18 cellular contexts compared by ENCODE assay signal in the genomic region with DNA sequence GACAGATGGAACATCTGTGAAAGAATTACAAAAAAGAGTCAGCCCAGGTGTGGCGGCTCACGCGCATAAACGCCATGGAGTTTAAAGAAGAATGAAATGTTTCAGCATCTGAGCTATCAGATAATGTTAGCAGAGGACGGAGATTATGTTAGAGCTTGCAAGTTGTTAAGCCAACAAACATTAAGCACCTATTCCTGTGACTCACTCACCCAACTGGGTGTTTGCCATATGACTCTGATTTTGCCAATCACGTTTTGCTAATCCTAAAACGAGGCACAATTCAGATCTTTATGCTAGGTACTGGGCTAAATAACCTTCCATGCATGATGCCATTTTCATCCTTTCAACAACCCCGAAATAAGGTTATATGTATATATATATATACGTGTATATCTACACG. TPM values are rescaled to one million over a fixed set of nuclear protein-coding genes. Genes with fewer than 3 reads are reported as not detected.
DNase-seq lines count a peak whose midpoint lies in the region; ATAC-seq and TF ChIP-seq lines count a peak whose summit lies in the region.
"Had no signal": no experiment of that assay in that cellular context is flagged by ENCODE, and none has a peak within 500 bp of the region (broad histone marks: within the 10 kb centered on the region; RNA-seq: fewer than 3 reads in every experiment).

No MANE protein-coding gene starts in this region.

- no peaks in the 10 kb centered on the region for H3K4me1 ChIP-seq in GM23338 (ENCODE audit: insufficient read depth)
- H3K4me1 ChIP-seq: BLaER1, thyroid gland had no signal

- H3K4me3 Mint-ChIP-seq in GM23338: no peak overlapping the region
- H3K4me3 Mint-ChIP-seq: activated CD4-positive, alpha-beta T cell treated with anti-CD3 and anti-CD28 coated beads for 36 hours; activated naive CD4-positive, alpha-beta T cell treated with anti-CD3 and anti-CD28 coated beads for 36 hours had no signal

- DNase-seq in GM23338 (ENCODE audit: low spot score) (no peak), RKO (ENCODE audit: low spot score) (peak; percentile 32), retinal pigment epithelial cell (ENCODE audit: low read depth) (peak; percentile 78), WERI-Rb-1 (no peak)
- no peak for DNase-seq in activated effector memory CD4-positive, alpha-beta T cell treated with anti-CD3 and anti-CD28 coated beads, Interleukin-2, amount 50 U/mL, for 16 hours
- DNase-seq: brain microvascular endothelial cell, GOT3, Kasumi-1, NCI-H1436 treated with DMSO at 0.1 percent for 48 hours, NCI-H510A, T-helper 9 cell, thyroid gland had no signal

- H3K4me2 ChIP-seq in GM23338: no peak overlapping the region
- H3K4me2 ChIP-seq: BLaER1 had no signal

- no peaks in the 10 kb centered on the region for H3K9me2 ChIP-seq in GM23338 (ENCODE audit: insufficient read depth)

- no peak overlapping the region for H3K27ac ChIP-seq in GM23338 (ENCODE audit: low read depth)
- no peak overlapping the region for H3K27ac ChIP-seq in WERI-Rb-1
- H3K27ac ChIP-seq: BLaER1, brain microvascular endothelial cell, SK-N-MC, thyroid gland had no signal

- peak overlapping the region; percentile 32; the same call in 1 of the 2 replicates for H2AFZ ChIP-seq in GM23338

- no peaks in the 10 kb centered on the region for H3K9me3 ChIP-seq in WERI-Rb-1 (ENCODE audit: severe bottlenecking)
- H3K9me3 ChIP-seq: BLaER1, thyroid gland had no signal

- no peaks in the 10 kb centered on the region for H3K79me2 ChIP-seq in GM23338 (replicated peaks; ENCODE audit: insufficient read depth)

- H3K4me3 ChIP-seq in GM23338 (no peak overlapping the region), retinal pigment epithelial cell (ENCODE audit: low read length) (no peak overlapping the region), WERI-Rb-1 (ENCODE audit: low read depth, low read length) (no peak overlapping the region)
- H3K4me3 ChIP-seq: BLaER1, SK-N-MC, thyroid gland had no signal

- H3K27me3 ChIP-seq in GM23338 (ENCODE audit: insufficient read depth) (no peaks in the 10 kb centered on the region), WERI-Rb-1 (ENCODE audit: insufficient read depth, low read depth, severe bottlenecking) (no peaks in the 10 kb centered on the region)
- H3K27me3 ChIP-seq: BLaER1, brain microvascular endothelial cell, thyroid gland had no signal

- no peaks in the 10 kb centered on the region for H3K4me1 Mint-ChIP-seq in GM23338
- H3K4me1 Mint-ChIP-seq: activated CD4-positive, alpha-beta T cell treated with anti-CD3 and anti-CD28 coated beads for 36 hours had no signal

- no peaks in the 10 kb centered on the region for H3K36me3 Mint-ChIP-seq in GM23338 (ENCODE audit: low read depth)

- ATAC-seq in GM23338 (no peak), esophagus mucosa (peak; percentile 76), GM21717 (IDR thresholded peaks at IDR 0.05; ENCODE audit: unreplicated experiment) (no peak)

- peaks cover 2% of the 10 kb centered on the region for H3K27me3 Mint-ChIP-seq in GM23338 (ENCODE audit: insufficient read depth, low read depth, poor library complexity)

- no peak overlapping the region for H3K27ac Mint-ChIP-seq in GM23338
- H3K27ac Mint-ChIP-seq: activated CD4-positive, alpha-beta T cell treated with anti-CD3 and anti-CD28 coated beads for 36 hours; activated naive CD4-positive, alpha-beta T cell treated with anti-CD3 and anti-CD28 coated beads for 36 hours had no signal

- H3K36me3 ChIP-seq in GM23338 (ENCODE audit: insufficient read depth) (no peaks in the 10 kb centered on the region), WERI-Rb-1 (no peaks in the 10 kb centered on the region)
- H3K36me3 ChIP-seq: BLaER1, brain microvascular endothelial cell, thyroid gland had no signal

- H3F3A ChIP-seq in GM23338 (replicated peaks; ENCODE audit: low read depth): no peaks in the 10 kb centered on the region

- no peaks in the 10 kb centered on the region for H3K9me3 Mint-ChIP-seq in GM23338
- H3K9me3 Mint-ChIP-seq: activated naive CD4-positive, alpha-beta T cell treated with anti-CD3 and anti-CD28 coated beads for 36 hours had no signal

- H4K20me1 ChIP-seq in GM23338 (replicated peaks; ENCODE audit: insufficient read depth): no peaks in the 10 kb centered on the region
- H4K20me1 ChIP-seq: BLaER1 had no signal

- TF ChIP-seq CTCF in GM23338 (conservative IDR thresholded peaks at IDR 0.05; ENCODE audit: low read depth in 2 of 2) (no peak), retinal pigment epithelial cell (conservative IDR thresholded peaks at IDR 0.05; ENCODE audit: low read depth, low read length) (no peak), WERI-Rb-1 (IDR thresholded peaks at IDR 0.05; ENCODE audit: low read depth, low read length) (no peak)

TF ChIP-seq in GM23338, 12 proteins besides CTCF, POLR2A, EP300 and RAD21 (continues in another document):
- TF ChIP-seq ZNF331 (CRISPR knock-in tag; IDR thresholded peaks at IDR 0.05; ENCODE audit: low read depth) (no peak), STAT1 (IDR thresholded peaks at IDR 0.05; ENCODE audit: unreplicated experiment) (no peak)
- TF ChIP-seq, protein P1, sequence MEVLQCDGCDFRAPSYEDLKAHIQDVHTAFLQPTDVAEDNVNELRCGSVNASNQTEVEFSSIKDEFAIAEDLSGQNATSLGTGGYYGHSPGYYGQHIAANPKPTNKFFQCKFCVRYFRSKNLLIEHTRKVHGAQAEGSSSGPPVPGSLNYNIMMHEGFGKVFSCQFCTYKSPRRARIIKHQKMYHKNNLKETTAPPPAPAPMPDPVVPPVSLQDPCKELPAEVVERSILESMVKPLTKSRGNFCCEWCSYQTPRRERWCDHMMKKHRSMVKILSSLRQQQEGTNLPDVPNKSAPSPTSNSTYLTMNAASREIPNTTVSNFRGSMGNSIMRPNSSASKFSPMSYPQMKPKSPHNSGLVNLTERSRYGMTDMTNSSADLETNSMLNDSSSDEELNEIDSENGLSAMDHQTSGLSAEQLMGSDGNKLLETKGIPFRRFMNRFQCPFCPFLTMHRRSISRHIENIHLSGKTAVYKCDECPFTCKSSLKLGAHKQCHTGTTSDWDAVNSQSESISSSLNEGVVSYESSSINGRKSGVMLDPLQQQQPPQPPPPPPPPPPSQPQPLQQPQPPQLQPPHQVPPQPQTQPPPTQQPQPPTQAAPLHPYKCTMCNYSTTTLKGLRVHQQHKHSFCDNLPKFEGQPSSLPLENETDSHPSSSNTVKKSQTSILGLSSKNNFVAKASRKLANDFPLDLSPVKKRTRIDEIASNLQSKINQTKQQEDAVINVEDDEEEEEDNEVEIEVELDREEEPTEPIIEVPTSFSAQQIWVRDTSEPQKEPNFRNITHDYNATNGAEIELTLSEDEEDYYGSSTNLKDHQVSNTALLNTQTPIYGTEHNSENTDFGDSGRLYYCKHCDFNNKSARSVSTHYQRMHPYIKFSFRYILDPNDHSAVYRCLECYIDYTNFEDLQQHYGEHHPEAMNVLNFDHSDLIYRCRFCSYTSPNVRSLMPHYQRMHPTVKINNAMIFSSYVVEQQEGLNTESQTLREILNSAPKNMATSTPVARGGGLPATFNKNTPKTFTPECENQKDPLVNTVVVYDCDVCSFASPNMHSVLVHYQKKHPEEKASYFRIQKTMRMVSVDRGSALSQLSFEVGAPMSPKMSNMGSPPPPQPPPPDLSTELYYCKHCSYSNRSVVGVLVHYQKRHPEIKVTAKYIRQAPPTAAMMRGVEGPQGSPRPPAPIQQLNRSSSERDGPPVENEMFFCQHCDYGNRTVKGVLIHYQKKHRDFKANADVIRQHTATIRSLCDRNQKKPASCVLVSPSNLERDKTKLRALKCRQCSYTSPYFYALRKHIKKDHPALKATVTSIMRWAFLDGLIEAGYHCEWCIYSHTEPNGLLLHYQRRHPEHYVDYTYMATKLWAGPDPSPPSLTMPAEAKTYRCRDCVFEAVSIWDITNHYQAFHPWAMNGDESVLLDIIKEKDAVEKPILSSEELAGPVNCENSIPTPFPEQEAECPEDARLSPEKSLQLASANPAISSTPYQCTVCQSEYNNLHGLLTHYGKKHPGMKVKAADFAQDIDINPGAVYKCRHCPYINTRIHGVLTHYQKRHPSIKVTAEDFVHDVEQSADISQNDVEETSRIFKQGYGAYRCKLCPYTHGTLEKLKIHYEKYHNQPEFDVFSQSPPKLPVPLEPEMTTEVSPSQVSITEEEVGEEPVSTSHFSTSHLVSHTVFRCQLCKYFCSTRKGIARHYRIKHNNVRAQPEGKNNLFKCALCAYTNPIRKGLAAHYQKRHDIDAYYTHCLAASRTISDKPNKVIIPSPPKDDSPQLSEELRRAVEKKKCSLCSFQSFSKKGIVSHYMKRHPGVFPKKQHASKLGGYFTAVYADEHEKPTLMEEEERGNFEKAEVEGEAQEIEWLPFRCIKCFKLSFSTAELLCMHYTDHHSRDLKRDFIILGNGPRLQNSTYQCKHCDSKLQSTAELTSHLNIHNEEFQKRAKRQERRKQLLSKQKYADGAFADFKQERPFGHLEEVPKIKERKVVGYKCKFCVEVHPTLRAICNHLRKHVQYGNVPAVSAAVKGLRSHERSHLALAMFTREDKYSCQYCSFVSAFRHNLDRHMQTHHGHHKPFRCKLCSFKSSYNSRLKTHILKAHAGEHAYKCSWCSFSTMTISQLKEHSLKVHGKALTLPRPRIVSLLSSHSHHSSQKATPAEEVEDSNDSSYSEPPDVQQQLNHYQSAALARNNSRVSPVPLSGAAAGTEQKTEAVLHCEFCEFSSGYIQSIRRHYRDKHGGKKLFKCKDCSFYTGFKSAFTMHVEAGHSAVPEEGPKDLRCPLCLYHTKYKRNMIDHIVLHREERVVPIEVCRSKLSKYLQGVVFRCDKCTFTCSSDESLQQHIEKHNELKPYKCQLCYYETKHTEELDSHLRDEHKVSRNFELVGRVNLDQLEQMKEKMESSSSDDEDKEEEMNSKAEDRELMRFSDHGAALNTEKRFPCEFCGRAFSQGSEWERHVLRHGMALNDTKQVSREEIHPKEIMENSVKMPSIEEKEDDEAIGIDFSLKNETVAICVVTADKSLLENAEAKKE (CRISPR knock-in tag; IDR thresholded peaks at IDR 0.05): no peak

RNA-seq across cellular contexts. Expression of a gene that starts 29.0 kb away (rescaled TPM):
- total RNA-seq in GM23338 (2014; rRNA removed; shearing (Covaris generic)): 29.0 and 32.0 TPM in 2 replicates
- polyA plus RNA-seq in GM23338 (2016; fragmentation: Nextera tagmentation; extraction: Ambion mirVana): 14.2 and 17.4 TPM in 2 replicates
- 44.8 TPM for total RNA-seq in esophagus mucosa

Comparison
In these comparisons a context has a peak if more than half of its experiments do, and no peak if none do; other contexts are left out.
1. DNase-seq: peak in RKO (single experiment) and retinal pigment epithelial cell (single experiment); none in GM23338 (single experiment), activated effector memory CD4-positive, alpha-beta T cell treated with anti-CD3 and anti-CD28 coated beads, Interleukin-2, amount 50 U/mL, for 16 hours (single experiment) and WERI-Rb-1 (single experiment).